33 cellular contexts compared by ENCODE assay signal in the genomic region with DNA sequence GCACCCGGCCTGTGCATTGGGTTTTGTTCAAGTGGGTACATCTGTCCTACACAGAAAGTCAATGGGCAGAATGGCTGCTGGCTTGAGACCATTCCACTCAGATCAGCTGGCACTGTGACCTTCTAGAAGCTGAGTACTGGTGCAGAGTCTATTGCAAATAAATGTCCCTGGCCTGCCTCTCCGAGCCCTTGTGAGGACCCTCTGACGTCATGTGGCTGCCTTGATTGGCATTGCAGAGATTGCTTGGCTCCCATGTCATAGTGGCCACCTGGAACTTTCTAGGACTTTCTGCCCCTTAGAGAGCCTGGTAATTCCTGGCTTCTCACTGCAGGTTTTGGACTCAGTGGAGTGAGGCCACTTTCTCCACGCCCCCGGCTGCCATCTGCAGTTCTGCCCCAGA.
"Had no signal": no experiment of that assay in that cellular context is flagged by ENCODE, and none has a peak within 500 bp of the region (broad histone marks: within the 10 kb centered on the region; RNA-seq: fewer than 3 reads in every experiment).

No MANE protein-coding gene starts in this region.

- H3K36me3 ChIP-seq: adrenal gland, ascending aorta, breast epithelium, cardiac muscle cell had no signal

- ATAC-seq: activated naive CD4-positive, alpha-beta T cell treated with anti-CD3 and anti-CD28 coated beads, Interleukin-2, amount 50 U/mL, for 72 hours; activated naive CD8-positive, alpha-beta T cell treated with anti-CD3 and anti-CD28 coated beads, Interleukin-2, amount 50 U/mL, for 24 hours; activated T-cell treated with anti-CD3 and anti-CD28 coated beads, Interleukin-2, amount 50 U/mL, for 4 hours; activated T-cell treated with anti-CD3 and anti-CD28 coated beads, Interleukin-2, amount 50 U/mL, for 72 hours; activated T-helper 17 cell treated with anti-CD3 and anti-CD28 coated beads, Interleukin-2, amount 50 U/mL, for 72 hours; body of pancreas had no signal

- DNase-seq: activated effector memory CD4-positive, alpha-beta T cell treated with anti-CD3 and anti-CD28 coated beads, Interleukin-2, amount 50 U/mL, for 16 hours; activated effector memory CD4-positive, alpha-beta T cell treated with Interleukin-2 at 50 U/mL for 16 hours; activated gamma-delta T cell; activated gamma-delta T cell treated with Interleukin-2 at 50 U/mL for 16 hours; activated naive CD4-positive, alpha-beta T cell; activated naive CD4-positive, alpha-beta T cell treated with anti-CD3 and anti-CD28 coated beads for 36 hours; activated naive CD4-positive, alpha-beta T cell treated with anti-CD3 and anti-CD28 coated beads, Interleukin-2, amount 10 ng/mL, durations not matched to agents 7 days and 5 days; activated naive CD4-positive, alpha-beta T cell treated with anti-CD3 and anti-CD28 coated beads, Interleukin-2, amount 50 U/mL, for 16 hours; activated naive CD4-positive, alpha-beta T cell treated with Interleukin-2 at 50 U/mL for 16 hours; activated naive CD8-positive, alpha-beta T cell treated with anti-CD3 and anti-CD28 coated beads for 36 hours; activated naive CD8-positive, alpha-beta T cell treated with anti-CD3 and anti-CD28 coated beads, Interleukin-2, amount 10 ng/mL, durations not matched to agents 7 days and 5 days; activated naive CD8-positive, alpha-beta T cell treated with anti-CD3 and anti-CD28 coated beads, Interleukin-2, amount 50 U/mL, for 24 hours; activated T-cell treated with anti-CD3 and anti-CD28 coated beads for 4 hours; activated T-cell treated with anti-CD3 and anti-CD28 coated beads, Interleukin-2, amount 50 U/mL, for 1 hour; activated T-cell treated with anti-CD3 and anti-CD28 coated beads, Interleukin-2, amount 50 U/mL, for 24 hours; activated T-cell treated with anti-CD3 and anti-CD28 coated beads, Interleukin-2, amount 50 U/mL, for 4 hours; activated T-cell treated with anti-CD3 and anti-CD28 coated beads, Interleukin-2, amount 50 U/mL, for 48 hours; activated T-cell treated with anti-CD3 and anti-CD28 coated beads, Interleukin-2, amount 50 U/mL, for 72 hours; adrenal gland; amniotic stem cell; amygdala; anterior cingulate cortex; aorta; body of pancreas; caudate nucleus; central memory CD4-positive, alpha-beta T cell; cerebellar nuclear complex had no signal

- H3K4me3 ChIP-seq: adrenal gland, ascending aorta, body of pancreas, breast epithelium, cardiac muscle cell had no signal

- H3K27me3 ChIP-seq: ascending aorta, body of pancreas had no signal

- H3K27ac ChIP-seq: adrenal gland, ascending aorta, body of pancreas, breast epithelium, cardiac muscle cell had no signal

- H3K9me3 ChIP-seq: adrenal gland, ascending aorta, body of pancreas, breast epithelium had no signal

- H3K4me1 ChIP-seq: adrenal gland, ascending aorta, body of pancreas, breast epithelium had no signal

- FAIRE-seq: astrocyte had no signal
